1 cellular context compared by ENCODE assay signal in genomic region chr6:31546339-31546961, GRCh38.
TF ChIP-seq lines count a peak whose summit lies in the region.

Gene ATP6V1G2, minus strand, starts transcription at chr6:31546608. Its CDS starts 49 bp downstream, at chr6:31546559.

TF ChIP-seq in HEK293, 187 proteins besides CTCF, POLR2A, EP300 and RAD21 (continued from another document and continues in another):
- TF ChIP-seq ZNF280C (tag by site-specific recombination; IDR thresholded peaks at IDR 0.05) (no peak), OSR2 (tag by site-specific recombination; IDR thresholded peaks at IDR 0.05) (no peak), ZNF624 (tag by site-specific recombination; IDR thresholded peaks at IDR 0.05) (no peak), ZNF354C (tag by site-specific recombination; IDR thresholded peaks at IDR 0.05; ENCODE audit: borderline replicate concordance, low read depth) (no peak), ZNF623 (tag by site-specific recombination; IDR thresholded peaks at IDR 0.05) (no peak), ZNF266 (tag by site-specific recombination; IDR thresholded peaks at IDR 0.05; ENCODE audit: low read depth) (no peak), ZNF521 (tag by site-specific recombination; IDR thresholded peaks at IDR 0.05) (no peak), GLI2 (tag by site-specific recombination; IDR thresholded peaks at IDR 0.05; ENCODE audit: borderline replicate concordance, low read depth) (no peak), ZNF26 (tag by site-specific recombination; IDR thresholded peaks at IDR 0.05) (no peak), ZNF692 (tag by site-specific recombination; IDR thresholded peaks at IDR 0.05) (peak; percentile 10; the same call in 1 of the 2 replicates), ZNF114 (tag by site-specific recombination; IDR thresholded peaks at IDR 0.05) (no peak), ZEB2 (tag by site-specific recombination; IDR thresholded peaks at IDR 0.05) (peak; percentile 85; the same call in 1 of the 2 replicates), HOXA7 (CRISPR knock-in tag; IDR thresholded peaks at IDR 0.05; ENCODE audit: borderline replicate concordance) (no peak), ZNF274 (IDR thresholded peaks at IDR 0.05; ENCODE audit: low read length) (no peak), ZNF274 (tag by site-specific recombination; IDR thresholded peaks at IDR 0.05; ENCODE audit: borderline replicate concordance) (no peak), ZNF2 (tag by site-specific recombination; IDR thresholded peaks at IDR 0.05) (peak; percentile 60; the same call in 1 of the 2 replicates), ZBTB21 (tag by site-specific recombination; IDR thresholded peaks at IDR 0.05) (no peak), ZSCAN5A (tag by site-specific recombination; IDR thresholded peaks at IDR 0.05) (no peak), PRDM4 (tag by site-specific recombination; IDR thresholded peaks at IDR 0.05) (no peak), EGR2 (tag by site-specific recombination; IDR thresholded peaks at IDR 0.05; ENCODE audit: low read depth) (peak; percentile 34), ZXDB (tag by site-specific recombination; IDR thresholded peaks at IDR 0.05) (no peak), ZNF174 (tag by site-specific recombination; IDR thresholded peaks at IDR 0.05) (no peak), BCL6B (tag by site-specific recombination; IDR thresholded peaks at IDR 0.05) (no peak), ZNF398 (tag by site-specific recombination; IDR thresholded peaks at IDR 0.05) (peak; percentile 54), ZNF341 (tag by site-specific recombination; IDR thresholded peaks at IDR 0.05; ENCODE audit: low read depth) (no peak), ZNF549 (tag by site-specific recombination; IDR thresholded peaks at IDR 0.05) (no peak), ZBTB1 (tag by site-specific recombination; IDR thresholded peaks at IDR 0.05) (no peak), SALL2 (tag by site-specific recombination; IDR thresholded peaks at IDR 0.05; ENCODE audit: borderline replicate concordance) (no peak), ZNF596 (tag by site-specific recombination; IDR thresholded peaks at IDR 0.05) (no peak), ZNF146 (tag by site-specific recombination; IDR thresholded peaks at IDR 0.05) (no peak), ZNF555 (tag by site-specific recombination; conservative IDR thresholded peaks at IDR 0.05) (no peak), GLI4 (tag by site-specific recombination; IDR thresholded peaks at IDR 0.05) (no peak), ZFP37 (tag by site-specific recombination; IDR thresholded peaks at IDR 0.05) (no peak), ZNF416 (tag by site-specific recombination; IDR thresholded peaks at IDR 0.05) (no peak), ZBTB10 (tag by site-specific recombination; IDR thresholded peaks at IDR 0.05) (no peak), ZNF292 (tag by site-specific recombination; IDR thresholded peaks at IDR 0.05; ENCODE audit: borderline replicate concordance, low read depth) (no peak), ZBTB6 (tag by site-specific recombination; IDR thresholded peaks at IDR 0.05) (no peak), ZNF529 (tag by site-specific recombination; IDR thresholded peaks at IDR 0.05; ENCODE audit: insufficient replicate concordance) (no peak), ZNF202 (tag by site-specific recombination; IDR thresholded peaks at IDR 0.05; ENCODE audit: borderline replicate concordance) (no peak), ZNF558 (tag by site-specific recombination; IDR thresholded peaks at IDR 0.05) (no peak), KLF9 (tag by site-specific recombination; IDR thresholded peaks at IDR 0.05; ENCODE audit: low read depth) (0 out of 2 replicates have a peak, but pooled peaks have one; percentile 12), YY2 (tag by site-specific recombination; IDR thresholded peaks at IDR 0.05) (peak; percentile 79), ZNF610 (tag by site-specific recombination; IDR thresholded peaks at IDR 0.05; ENCODE audit: borderline replicate concordance) (no peak)
